In the genomic region with DNA sequence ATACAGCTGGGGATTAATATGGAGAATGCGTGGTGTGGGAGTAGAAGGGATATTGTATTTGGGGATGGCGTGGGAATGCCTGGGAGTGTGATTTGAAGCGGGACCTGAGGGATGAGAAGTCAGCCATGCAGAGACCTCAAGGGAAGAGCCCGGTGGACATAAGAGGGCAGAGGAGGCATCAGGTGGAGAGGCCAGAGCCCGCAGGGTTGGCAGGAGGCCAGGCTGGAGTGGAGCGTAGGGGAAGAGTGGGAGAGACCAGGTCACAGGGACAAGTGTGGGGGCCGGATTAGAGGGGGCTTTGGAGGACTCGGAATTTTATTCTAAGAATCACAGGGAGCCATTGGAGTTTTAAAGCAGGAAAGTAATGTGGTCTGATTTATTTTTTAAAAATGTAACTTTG, we compare ENCODE assay signal across 3 cellular contexts.
TF ChIP-seq lines count a peak whose summit lies in the region.

No MANE protein-coding gene starts in this region.

TF ChIP-seq in SK-N-SH, 30 proteins besides CTCF, POLR2A, EP300 and RAD21 (continued from another document):
- TF ChIP-seq, protein P1, sequence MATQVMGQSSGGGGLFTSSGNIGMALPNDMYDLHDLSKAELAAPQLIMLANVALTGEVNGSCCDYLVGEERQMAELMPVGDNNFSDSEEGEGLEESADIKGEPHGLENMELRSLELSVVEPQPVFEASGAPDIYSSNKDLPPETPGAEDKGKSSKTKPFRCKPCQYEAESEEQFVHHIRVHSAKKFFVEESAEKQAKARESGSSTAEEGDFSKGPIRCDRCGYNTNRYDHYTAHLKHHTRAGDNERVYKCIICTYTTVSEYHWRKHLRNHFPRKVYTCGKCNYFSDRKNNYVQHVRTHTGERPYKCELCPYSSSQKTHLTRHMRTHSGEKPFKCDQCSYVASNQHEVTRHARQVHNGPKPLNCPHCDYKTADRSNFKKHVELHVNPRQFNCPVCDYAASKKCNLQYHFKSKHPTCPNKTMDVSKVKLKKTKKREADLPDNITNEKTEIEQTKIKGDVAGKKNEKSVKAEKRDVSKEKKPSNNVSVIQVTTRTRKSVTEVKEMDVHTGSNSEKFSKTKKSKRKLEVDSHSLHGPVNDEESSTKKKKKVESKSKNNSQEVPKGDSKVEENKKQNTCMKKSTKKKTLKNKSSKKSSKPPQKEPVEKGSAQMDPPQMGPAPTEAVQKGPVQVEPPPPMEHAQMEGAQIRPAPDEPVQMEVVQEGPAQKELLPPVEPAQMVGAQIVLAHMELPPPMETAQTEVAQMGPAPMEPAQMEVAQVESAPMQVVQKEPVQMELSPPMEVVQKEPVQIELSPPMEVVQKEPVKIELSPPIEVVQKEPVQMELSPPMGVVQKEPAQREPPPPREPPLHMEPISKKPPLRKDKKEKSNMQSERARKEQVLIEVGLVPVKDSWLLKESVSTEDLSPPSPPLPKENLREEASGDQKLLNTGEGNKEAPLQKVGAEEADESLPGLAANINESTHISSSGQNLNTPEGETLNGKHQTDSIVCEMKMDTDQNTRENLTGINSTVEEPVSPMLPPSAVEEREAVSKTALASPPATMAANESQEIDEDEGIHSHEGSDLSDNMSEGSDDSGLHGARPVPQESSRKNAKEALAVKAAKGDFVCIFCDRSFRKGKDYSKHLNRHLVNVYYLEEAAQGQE (IDR thresholded peaks at IDR 0.05; ENCODE audit: low read depth, low read length) = no peak
TF ChIP-seq in SK-N-SH: peak in this region for 0.

TF ChIP-seq in SK-N-SH treated with all-trans-retinoic acid at 6 μM for 48 hours, 23 proteins besides CTCF, POLR2A, EP300 and RAD21:
- TF ChIP-seq, protein P2, sequence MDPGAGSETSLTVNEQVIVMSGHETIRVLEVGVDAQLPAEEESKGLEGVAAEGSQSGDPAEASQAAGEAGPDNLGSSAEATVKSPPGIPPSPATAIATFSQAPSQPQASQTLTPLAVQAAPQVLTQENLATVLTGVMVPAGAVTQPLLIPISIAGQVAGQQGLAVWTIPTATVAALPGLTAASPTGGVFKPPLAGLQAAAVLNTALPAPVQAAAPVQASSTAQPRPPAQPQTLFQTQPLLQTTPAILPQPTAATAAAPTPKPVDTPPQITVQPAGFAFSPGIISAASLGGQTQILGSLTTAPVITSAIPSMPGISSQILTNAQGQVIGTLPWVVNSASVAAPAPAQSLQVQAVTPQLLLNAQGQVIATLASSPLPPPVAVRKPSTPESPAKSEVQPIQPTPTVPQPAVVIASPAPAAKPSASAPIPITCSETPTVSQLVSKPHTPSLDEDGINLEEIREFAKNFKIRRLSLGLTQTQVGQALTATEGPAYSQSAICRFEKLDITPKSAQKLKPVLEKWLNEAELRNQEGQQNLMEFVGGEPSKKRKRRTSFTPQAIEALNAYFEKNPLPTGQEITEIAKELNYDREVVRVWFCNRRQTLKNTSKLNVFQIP (CRISPR knock-in tag; IDR thresholded peaks at IDR 0.05; ENCODE audit: borderline replicate concordance, low read depth) = no peak
- TF ChIP-seq ISL1 (CRISPR knock-in tag; IDR thresholded peaks at IDR 0.05) (no peak), GLIS3 (CRISPR knock-in tag; IDR thresholded peaks at IDR 0.05) (no peak), RARB (CRISPR knock-in tag; IDR thresholded peaks at IDR 0.05) (no peak), TCF4 (CRISPR knock-in tag; IDR thresholded peaks at IDR 0.05; ENCODE audit: borderline replicate concordance) (no peak), SNAI2 (CRISPR knock-in tag; IDR thresholded peaks at IDR 0.05) (no peak)
- TF ChIP-seq, protein P3, sequence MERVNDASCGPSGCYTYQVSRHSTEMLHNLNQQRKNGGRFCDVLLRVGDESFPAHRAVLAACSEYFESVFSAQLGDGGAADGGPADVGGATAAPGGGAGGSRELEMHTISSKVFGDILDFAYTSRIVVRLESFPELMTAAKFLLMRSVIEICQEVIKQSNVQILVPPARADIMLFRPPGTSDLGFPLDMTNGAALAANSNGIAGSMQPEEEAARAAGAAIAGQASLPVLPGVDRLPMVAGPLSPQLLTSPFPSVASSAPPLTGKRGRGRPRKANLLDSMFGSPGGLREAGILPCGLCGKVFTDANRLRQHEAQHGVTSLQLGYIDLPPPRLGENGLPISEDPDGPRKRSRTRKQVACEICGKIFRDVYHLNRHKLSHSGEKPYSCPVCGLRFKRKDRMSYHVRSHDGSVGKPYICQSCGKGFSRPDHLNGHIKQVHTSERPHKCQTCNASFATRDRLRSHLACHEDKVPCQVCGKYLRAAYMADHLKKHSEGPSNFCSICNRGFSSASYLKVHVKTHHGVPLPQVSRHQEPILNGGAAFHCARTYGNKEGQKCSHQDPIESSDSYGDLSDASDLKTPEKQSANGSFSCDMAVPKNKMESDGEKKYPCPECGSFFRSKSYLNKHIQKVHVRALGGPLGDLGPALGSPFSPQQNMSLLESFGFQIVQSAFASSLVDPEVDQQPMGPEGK (CRISPR knock-in tag; IDR thresholded peaks at IDR 0.05; ENCODE audit: borderline replicate concordance) = no peak

TF ChIP-seq in neural cell, 6 proteins besides CTCF, POLR2A, EP300 and RAD21:
- TF ChIP-seq, protein P1 (IDR thresholded peaks at IDR 0.05; ENCODE audit: borderline replicate concordance) = no peak
- TF ChIP-seq POLR2AphosphoS5 (IDR thresholded peaks at IDR 0.05) = no peak
- TF ChIP-seq EZH2 (IDR thresholded peaks at IDR 0.05; ENCODE audit: borderline replicate concordance, insufficient read depth, low read length, poor library complexity, severe bottlenecking) = no peak
- TF ChIP-seq MXI1 (conservative IDR thresholded peaks at IDR 0.05; ENCODE audit: poor library complexity, severe bottlenecking) = no peak
- no peak for TF ChIP-seq TAF1 (IDR thresholded peaks at IDR 0.05; ENCODE audit: low read depth)
